ENCODE assay signal across 20 cellular contexts in the genomic region with DNA sequence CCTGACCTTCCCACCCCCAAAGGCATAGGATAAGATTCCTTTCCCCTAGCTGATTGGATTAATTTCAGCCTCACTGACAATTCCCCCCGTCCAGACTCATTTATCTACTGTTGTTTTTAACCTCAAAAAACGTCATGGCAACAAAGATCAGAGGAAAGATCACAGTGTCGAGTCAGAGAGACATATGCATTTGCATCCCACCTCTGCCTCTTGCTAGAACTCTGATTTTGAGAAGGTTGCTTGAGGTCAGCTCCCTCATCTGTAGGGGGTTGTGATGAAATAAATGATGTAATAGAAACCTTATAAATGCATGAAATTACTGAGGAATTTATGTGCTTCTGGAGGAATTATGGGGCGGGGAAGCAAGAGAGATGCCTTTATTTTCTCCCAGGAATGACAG. TPM values are rescaled to one million over a fixed set of nuclear protein-coding genes. Genes with fewer than 3 reads are reported as not detected.
DNase-seq lines count a peak whose midpoint lies in the region; ATAC-seq and TF ChIP-seq lines count a peak whose summit lies in the region.
"Had no signal": no experiment of that assay in that cellular context is flagged by ENCODE, and none has a peak within 500 bp of the region (broad histone marks: within the 10 kb centered on the region; RNA-seq: fewer than 3 reads in every experiment).

No MANE protein-coding gene starts in this region.

- H3K27me3 Mint-ChIP-seq in neural progenitor cell (ENCODE audit: insufficient read depth, low read depth) = peaks cover 4% of the 10 kb centered on the region
- H3K27me3 Mint-ChIP-seq: T-cell had no signal

- H3K4me3 ChIP-seq in GM12865 (ENCODE audit: low read depth, low read length) (no peak overlapping the region), OCI-LY7 (ENCODE audit: low read depth, low read length, poor library complexity, severe bottlenecking) (no peak overlapping the region), neural progenitor cell (no peak overlapping the region)
- H3K4me3 ChIP-seq: A549 had no signal

- H3K36me3 Mint-ChIP-seq in neural progenitor cell = no peaks in the 10 kb centered on the region
- H3K36me3 Mint-ChIP-seq: IgD-negative memory B cell, T-cell had no signal

- H3K79me2 ChIP-seq in OCI-LY7 (ENCODE audit: insufficient read depth, low read depth, low read length) = no peaks in the 10 kb centered on the region
- H3K79me2 ChIP-seq in neural progenitor cell (ENCODE audit: low read depth) = no peaks in the 10 kb centered on the region

- H3K9ac ChIP-seq in neural progenitor cell = no peak overlapping the region

- peaks cover 38% of the 10 kb centered on the region for H3K4me1 Mint-ChIP-seq in neural progenitor cell
- H3K4me1 Mint-ChIP-seq: T-cell had no signal

- no peak for TF ChIP-seq CTCF in GM12865 (IDR thresholded peaks at IDR 0.05; ENCODE audit: insufficient read depth, low read depth, low read length, missing control alignments)
- TF ChIP-seq CTCF in OCI-LY7 (conservative IDR thresholded peaks at IDR 0.05; ENCODE audit: low read length) = no peak
- TF ChIP-seq CTCF in neural progenitor cell (IDR thresholded peaks at IDR 0.05) = no peak

- POLR2A ChIA-PET in OCI-LY7 (lab: Charles Lee) = interaction anchor here (0.9 to 1.7 kb wide), 4 partner anchors 10 to 90 kb away, joined by 3 to 5 read pairs (median 3); no protein-coding TSS in a partner anchor

- H3K9me2 ChIP-seq in OCI-LY7 (ENCODE audit: insufficient read depth, low read length) = no peaks in the 10 kb centered on the region

- H4K20me1 ChIP-seq in OCI-LY7 (ENCODE audit: insufficient read depth, low read length) (no peaks in the 10 kb centered on the region), neural progenitor cell (ENCODE audit: low read depth) (no peaks in the 10 kb centered on the region)

- no peak overlapping the region for H3K27ac Mint-ChIP-seq in neural progenitor cell
- H3K27ac Mint-ChIP-seq: HFFc6, IgD-negative memory B cell, T-cell had no signal

- no peaks in the 10 kb centered on the region for H3K27me3 ChIP-seq in neural progenitor cell

- DNase-seq in NCI-H2227 (lab: John Stamatoyannopoulos, UW; ENCODE audit: unreplicated experiment) (peak; percentile 8), NCI-H2227 treated with DMSO at 0.1 percent for 48 hours (lab: John Stamatoyannopoulos, UW) (no peak), GM12865 (ENCODE audit: low read depth) (peak; percentile 9), OCI-LY7 (ENCODE audit: low spot score) (peak; percentile 54), neural progenitor cell (ENCODE audit: low spot score) (no peak), CD1c-positive myeloid dendritic cell (ENCODE audit: extremely low spot score) (no peak)
- DNase-seq: DMS153, EL, HFFc6, NCI-H2029 treated with DMSO at 0.1 percent for 48 hours, NCI-H526 treated with DMSO at 0.1 percent for 48 hours, T-cell had no signal

- H3K36me3 ChIP-seq in OCI-LY7 (ENCODE audit: insufficient read depth, low read length) (no peaks in the 10 kb centered on the region), neural progenitor cell (no peaks in the 10 kb centered on the region)

- intact Hi-C loops in OCI-LY7 (cut with micrococcal nuclease; ENCODE audit: unreplicated experiment) = loop anchor here (5.0 kb wide), 1 partner anchor 161 kb away; no protein-coding TSS in a partner anchor

- H3K9me3 ChIP-seq in OCI-LY7 (ENCODE audit: low read length) = no peaks in the 10 kb centered on the region
- no peaks in the 10 kb centered on the region for H3K9me3 ChIP-seq in neural progenitor cell (ENCODE audit: low read depth)
- H3K9me3 ChIP-seq: A549 had no signal

- H3K4me2 ChIP-seq in OCI-LY7 (ENCODE audit: low read length) (peak overlapping the region; percentile 57), neural progenitor cell (peak overlapping the region; percentile 22)
- H3K4me2 ChIP-seq: A549 had no signal

- H3K9me3 Mint-ChIP-seq in neural progenitor cell = no peaks in the 10 kb centered on the region
- H3K9me3 Mint-ChIP-seq: IgD-negative memory B cell, T-cell had no signal

- CTCF ChIA-PET in OCI-LY7 (lab: Charles Lee; ENCODE audit: unreplicated experiment) = interaction anchor here (0.5 kb wide), 1 partner anchor 13 kb away, joined by 3 read pairs; no protein-coding TSS in a partner anchor

- H3K4me1 ChIP-seq in OCI-LY7 (ENCODE audit: insufficient read depth, low read length, poor library complexity, severe bottlenecking) = peaks cover 58% of the 10 kb centered on the region
- peaks cover 17% of the 10 kb centered on the region for H3K4me1 ChIP-seq in neural progenitor cell
- H3K4me1 ChIP-seq: A549 had no signal

- H3F3A ChIP-seq in neural progenitor cell (ENCODE audit: low read depth) = no peaks in the 10 kb centered on the region

- no peak overlapping the region for H3K4me3 Mint-ChIP-seq in neural progenitor cell
- H3K4me3 Mint-ChIP-seq: HFFc6, IgD-negative memory B cell, T-cell had no signal

- H3K27ac ChIP-seq in OCI-LY7 (ENCODE audit: low read depth, low read length, poor library complexity, severe bottlenecking) = peak overlapping the region; percentile 92
- H3K27ac ChIP-seq in neural progenitor cell = no peak overlapping the region
- H3K27ac ChIP-seq: A549, C4-2B had no signal

- ATAC-seq in HG03378 (IDR thresholded peaks at IDR 0.05; ENCODE audit: unreplicated experiment) (no peak), HG03520 (IDR thresholded peaks at IDR 0.05; ENCODE audit: unreplicated experiment) (no peak)
- ATAC-seq: A549, Panc1, T-cell had no signal

- H2AFZ ChIP-seq in OCI-LY7 (ENCODE audit: low read length) (no peak overlapping the region; the same call in 1 of the 2 replicates), neural progenitor cell (replicated peaks) (no peak overlapping the region)

- BruUV-seq in OCI-LY7 (replicated peaks; lab: Mats Ljungman, UMichigan) = no TSS peak

RNA-seq across cellular contexts. Expression of a gene that starts 53.3 kb away (rescaled TPM):
- total RNA-seq in OCI-LY7 (2014; rRNA removed; shearing (Covaris generic)) = 6.6 and 9.7 TPM in 2 replicates
- total RNA-seq in OCI-LY7 (2022) (5.7 and 6.6 TPM in 2 replicates), neural progenitor cell (ENCODE audit: low replicate concordance) (3.1 and 4.0 TPM in 2 replicates)
- total RNA-seq: HT1080, LHCN-M2 had no signal

Comparison
In these comparisons a context has a peak if more than half of its experiments do, and no peak if none do; other contexts are left out.
1. DNase-seq: peak in NCI-H2227 (single experiment), GM12865 (single experiment) and OCI-LY7 (single experiment); none in NCI-H2227 treated with DMSO at 0.1 percent for 48 hours (single experiment), neural progenitor cell (single experiment) and CD1c-positive myeloid dendritic cell (single experiment).